ENCODE assay signal across 15 cellular contexts in the genomic region with DNA sequence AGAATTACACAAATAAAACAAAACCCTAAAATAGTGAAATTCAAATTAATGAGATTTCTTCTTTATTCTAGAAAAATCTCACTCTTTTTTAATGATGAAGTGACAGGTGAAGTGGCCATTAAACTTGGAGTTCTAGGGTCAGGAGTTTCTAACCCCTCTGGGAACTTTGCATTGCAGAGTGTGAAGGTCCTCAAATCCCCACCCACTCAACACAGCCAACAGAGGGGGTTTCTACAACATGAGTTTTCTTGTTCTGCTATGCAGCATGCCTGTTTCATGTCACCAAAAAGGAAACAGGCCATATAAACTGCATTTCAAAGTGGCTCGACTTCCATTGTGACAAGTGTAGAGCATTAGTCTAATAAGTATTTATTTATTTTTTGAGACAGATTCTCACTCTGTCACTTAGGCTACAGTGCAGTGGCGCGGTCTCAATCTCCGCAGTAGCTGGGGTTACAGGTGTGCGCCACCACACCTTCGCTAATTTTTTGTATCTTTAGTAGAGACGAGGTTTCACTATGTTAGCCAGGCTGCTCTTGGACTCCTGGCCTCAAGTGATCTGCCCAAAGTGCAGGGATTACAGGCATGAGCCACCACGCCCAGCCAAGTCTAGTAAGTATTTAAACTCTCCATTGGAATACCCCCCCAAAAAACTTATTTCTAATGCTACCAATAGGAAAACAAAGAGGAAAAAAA.
A peak's percentile ranks its signal among the peaks of the same experiment; 100 is the strongest.
DNase-seq lines count a peak whose midpoint lies in the region; ATAC-seq and TF ChIP-seq lines count a peak whose summit lies in the region.
"Had no signal": no experiment of that assay in that cellular context is flagged by ENCODE, and none has a peak within 500 bp of the region (broad histone marks: within the 10 kb centered on the region; RNA-seq: fewer than 3 reads in every experiment).

No MANE protein-coding gene starts in this region.

- no peaks in the 10 kb centered on the region for H3K9me3 Mint-ChIP-seq in chondrocyte (ENCODE audit: low read depth)
- H3K9me3 Mint-ChIP-seq: CD4-positive, CD25-positive, alpha-beta regulatory T cell had no signal

- TF ChIP-seq CTCF in chondrocyte (IDR thresholded peaks at IDR 0.05): no peak
- TF ChIP-seq CTCF in mucosa of descending colon (IDR thresholded peaks at IDR 0.05): no peak
- TF ChIP-seq CTCF in uterus (IDR thresholded peaks at IDR 0.05): no peak

- peak overlapping the region; percentile 8 for H3K27ac Mint-ChIP-seq in chondrocyte (ENCODE audit: unreplicated experiment)
- H3K27ac Mint-ChIP-seq: B cell had no signal

- peak overlapping the region; percentile 56 to 78 for H3K27ac ChIP-seq in uterus
- H3K27ac ChIP-seq: RWPE1 had no signal

- no peaks in the 10 kb centered on the region for H3K27me3 Mint-ChIP-seq in chondrocyte (ENCODE audit: low read depth)
- H3K27me3 Mint-ChIP-seq: B cell; CD4-positive, CD25-positive, alpha-beta regulatory T cell had no signal

- H3K4me3 Mint-ChIP-seq in chondrocyte (ENCODE audit: unreplicated experiment): no peak overlapping the region
- H3K4me3 Mint-ChIP-seq: B cell; CD4-positive, CD25-positive, alpha-beta regulatory T cell had no signal

- peak; percentile 27 for ATAC-seq in mucosa of descending colon
- ATAC-seq in left ventricle myocardium superior: no peak
- no peak for ATAC-seq in left cardiac atrium

- DNase-seq in chondrocyte (ENCODE audit: low spot score) (no peak), left kidney (ENCODE audit: low read depth, low spot score) (peak; percentile 26), mucosa of descending colon (peak in 1 of 3 donors; percentile 32), uterus (no peak), left ventricle myocardium superior (no peak), OCI-M1 (lab: John Stamatoyannopoulos, UW) (no peak), left cardiac atrium (no peak)
- DNase-seq: Caco-2; CD4-positive, CD25-positive, alpha-beta regulatory T cell; EL; NCI-H187; NK-92 treated with Interleukin-12 subunit alpha and Interleukin-12 subunit beta, amount 100 ng/mL, for 24 hours; PC-3 had no signal

- H3K4me1 Mint-ChIP-seq in chondrocyte (ENCODE audit: low read depth): peaks cover 42% of the 10 kb centered on the region

- H3K36me3 Mint-ChIP-seq in chondrocyte (ENCODE audit: low read depth): peaks cover 4% of the 10 kb centered on the region

- H3K4me1 ChIP-seq in mucosa of descending colon (ENCODE audit: low read depth) (peaks cover 18% of the 10 kb centered on the region), uterus (peaks cover 0 to 7% of the 10 kb centered on the region in 2 donors)

- H3K36me3 ChIP-seq in mucosa of descending colon (ENCODE audit: low read depth) (no peaks in the 10 kb centered on the region), uterus (no peaks in the 10 kb centered on the region)

- no peaks in the 10 kb centered on the region for H3K27me3 ChIP-seq in uterus

- H3K4me3 ChIP-seq in mucosa of descending colon: no peak overlapping the region
- no peak overlapping the region for H3K4me3 ChIP-seq in uterus

- intact Hi-C loops in mucosa of descending colon (cut with DNase I, micrococcal nuclease) (no loop called here), uterus (cut with DNase I; ENCODE audit: low total_unique reads) (no loop called here), left ventricle myocardium superior (cut with micrococcal nuclease) (no loop called here), left cardiac atrium (cut with DNase I) (no loop called here)

- no peaks in the 10 kb centered on the region for H3K9me3 ChIP-seq in mucosa of descending colon
- no peaks in the 10 kb centered on the region for H3K9me3 ChIP-seq in uterus
- H3K9me3 ChIP-seq: Caco-2 had no signal

- no peak for TF ChIP-seq POLR2A in uterus (IDR thresholded peaks at IDR 0.05)
